21 cellular contexts compared by ENCODE assay signal in the genomic region with DNA sequence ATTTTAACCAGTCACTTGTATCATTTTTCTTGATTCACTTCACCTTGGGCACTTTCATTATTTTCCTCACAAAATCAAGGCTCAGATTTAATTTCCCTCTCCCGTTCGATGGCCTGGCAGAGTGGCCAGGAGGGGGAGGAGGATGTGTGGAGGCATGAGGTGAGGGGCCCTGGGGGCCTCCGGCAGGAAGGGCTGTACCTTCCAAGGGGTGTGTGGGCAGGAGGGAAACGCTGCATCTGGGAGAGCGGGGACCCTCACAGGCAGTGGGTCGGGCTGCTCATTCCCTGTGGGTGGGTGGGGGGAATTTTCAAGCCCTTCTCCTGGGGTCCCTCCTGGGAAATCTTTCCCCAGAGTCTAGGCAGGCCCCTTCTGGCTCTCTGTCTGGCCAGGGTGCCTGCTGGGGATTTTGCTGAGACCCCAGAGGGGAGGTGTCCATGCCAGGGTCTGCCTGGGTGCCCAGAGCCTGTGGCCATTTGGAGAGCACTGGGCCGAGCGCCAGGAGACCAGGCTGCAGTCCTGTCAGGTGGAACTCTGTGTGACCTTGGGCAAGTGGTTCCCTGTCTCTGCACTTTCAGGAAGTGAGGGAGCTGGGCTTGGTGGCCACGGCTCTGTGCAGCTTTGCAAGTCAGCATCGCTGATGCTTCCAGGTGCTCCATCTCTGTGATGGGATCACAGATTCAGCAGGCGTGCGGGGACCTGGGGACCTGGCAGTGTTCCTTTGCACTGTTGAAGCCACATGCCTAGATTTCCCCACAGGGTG.
DNase-seq lines count a peak whose midpoint lies in the region; TF ChIP-seq lines count a peak whose summit lies in the region.
"Had no signal": no experiment of that assay in that cellular context is flagged by ENCODE, and none has a peak within 500 bp of the region (broad histone marks: within the 10 kb centered on the region; RNA-seq: fewer than 3 reads in every experiment).

No MANE protein-coding gene starts in this region.

- no peaks in the 10 kb centered on the region for H3K4me1 ChIP-seq in endodermal cell (ENCODE audit: control insufficient read depth, insufficient read depth, low read length)
- no peaks in the 10 kb centered on the region for H3K4me1 ChIP-seq in spleen
- H3K4me1 ChIP-seq: BE2C had no signal

- DNase-seq in DMS53 (lab: John Stamatoyannopoulos, UW) (peak; percentile 39), DMS53 treated with DMSO at 0.1 percent for 48 hours (lab: John Stamatoyannopoulos, UW; ENCODE audit: unreplicated experiment) (no peak), MV-4-11 (lab: John Stamatoyannopoulos, UW) (peak; percentile 69), endodermal cell (no peak), spleen (peak; percentile 41), SKM-1 treated with dmso at 0.1 percent for 144 hours (lab: John Stamatoyannopoulos, UW; ENCODE audit: unreplicated experiment) (no peak), germinal center (ENCODE audit: low spot score) (no peak), NCI-H2171 treated with DMSO at 0.1 percent for 48 hours (lab: John Stamatoyannopoulos, UW) (no peak)
- DNase-seq: BE2C; CD4-positive, CD25-positive, alpha-beta regulatory T cell; DMS153; Kasumi-1; NCI-H1105; NCI-H1436 treated with DMSO at 0.1 percent for 48 hours; NCI-H187 treated with DMSO at 0.1 percent for 48 hours; NCI-H524; NCI-H748 treated with DMSO at 0.1 percent for 48 hours; NK-92 treated with Interleukin-12 subunit alpha and Interleukin-12 subunit beta, amount 100 ng/mL, for 24 hours; PC-3; SJCRH30 had no signal

- H3K4me1 Mint-ChIP-seq in endodermal cell: peaks cover 9% of the 10 kb centered on the region
- H3K4me1 Mint-ChIP-seq: CD4-positive, CD25-positive, alpha-beta regulatory T cell had no signal

- TF ChIP-seq CTCF in endodermal cell (conservative IDR thresholded peaks at IDR 0.05): peak; percentile 12
- TF ChIP-seq CTCF in spleen (IDR thresholded peaks at IDR 0.05 in 8 of 11, conservative IDR thresholded peaks at IDR 0.05 in 3 of 11): no peak

- H3K9me3 ChIP-seq in endodermal cell (ENCODE audit: control insufficient read depth, low read length): no peaks in the 10 kb centered on the region
- no peaks in the 10 kb centered on the region for H3K9me3 ChIP-seq in spleen
- H3K9me3 ChIP-seq: BE2C, SJCRH30 had no signal

- intact Hi-C loops in spleen (cut with DNase I; ENCODE audit: low total_unique reads): no loop called here

- peaks cover 2% of the 10 kb centered on the region for H3K27me3 Mint-ChIP-seq in endodermal cell (ENCODE audit: insufficient read depth)

- no peak overlapping the region for H3K4me3 ChIP-seq in endodermal cell (ENCODE audit: low read length)
- H3K4me3 ChIP-seq in spleen: no peak overlapping the region
- H3K4me3 ChIP-seq: SJCRH30 had no signal

- H3K36me3 ChIP-seq in endodermal cell (ENCODE audit: control insufficient read depth, insufficient read depth, low read length) (no peaks in the 10 kb centered on the region), spleen (no peaks in the 10 kb centered on the region)
- H3K36me3 ChIP-seq: BE2C, SJCRH30 had no signal

- no peaks in the 10 kb centered on the region for H3K36me3 Mint-ChIP-seq in endodermal cell (ENCODE audit: low read depth)
- H3K36me3 Mint-ChIP-seq: CD4-positive, CD25-positive, alpha-beta regulatory T cell had no signal

- no peaks in the 10 kb centered on the region for H3K9me3 Mint-ChIP-seq in endodermal cell

- 93 to 98% methylated on average over 6 to 12 of the region's 12 CpGs for WGBS in endodermal cell (ENCODE audit: insufficient coverage in 1 of 2, insufficient read length in 1 of 2), 2 experiments
- 33 to 47% (median 43%) methylated on average over 10 to 12 of the region's 12 CpGs for WGBS in spleen, 5 donors

- H3K27me3 ChIP-seq in endodermal cell (ENCODE audit: control insufficient read depth, insufficient read depth, low read length, poor library complexity, severe bottlenecking) (no peaks in the 10 kb centered on the region), spleen (replicated peaks in 1 of 7) (peaks cover 0 to 32% (median 0%) of the 10 kb centered on the region in 7 donors)
- H3K27me3 ChIP-seq: BE2C had no signal

- H3K27ac ChIP-seq in endodermal cell (ENCODE audit: low read depth, low read length) (no peak overlapping the region), spleen (no peak overlapping the region)
- H3K27ac ChIP-seq: 22Rv1, SJCRH30 had no signal

- peak overlapping the region; percentile 62 for H3K27ac Mint-ChIP-seq in endodermal cell

- no peak overlapping the region for H3K9ac ChIP-seq in endodermal cell (ENCODE audit: extremely low read depth, low read length, poor library complexity, severe bottlenecking)

- no peak for TF ChIP-seq POLR2A in spleen (IDR thresholded peaks at IDR 0.05)

- H3K4me3 Mint-ChIP-seq in endodermal cell: no peak overlapping the region
- H3K4me3 Mint-ChIP-seq: CD4-positive, CD25-positive, alpha-beta regulatory T cell had no signal

Comparison
In these comparisons a context has a peak if more than half of its experiments do, and no peak if none do; other contexts are left out.
1. DNase-seq: peak in DMS53 (single experiment), MV-4-11 (single experiment) and spleen (single experiment); none in DMS53 treated with DMSO at 0.1 percent for 48 hours (single experiment), endodermal cell (single experiment), SKM-1 treated with dmso at 0.1 percent for 144 hours (single experiment), germinal center (single experiment) and NCI-H2171 treated with DMSO at 0.1 percent for 48 hours (single experiment).